In genomic region chr6:45522486-45522885, GRCh38 we compare ENCODE assay signal across 25 cellular contexts.
"Had no signal": no experiment of that assay in that cellular context is flagged by ENCODE, and none has a peak within 500 bp of the region (broad histone marks: within the 10 kb centered on the region; RNA-seq: fewer than 3 reads in every experiment).

No MANE protein-coding gene starts in this region.

- FAIRE-seq: pancreas had no signal

- H3K9me3 ChIP-seq: heart left ventricle, neutrophil, pancreas, stomach, testis, uterus had no signal

- H3K27ac Mint-ChIP-seq: activated B cell treated with CpG ODN at 0.5 μM for 24 hours; activated CD4-positive, alpha-beta T cell treated with anti-CD3 and anti-CD28 coated beads for 36 hours; activated naive CD4-positive, alpha-beta T cell treated with anti-CD3 and anti-CD28 coated beads, Interleukin-2, amount 10 ng/mL, durations not matched to agents 7 days and 5 days; natural killer cell treated with Interleukin-12 subunit alpha and Interleukin-12 subunit beta and Interleukin-15 and Interleukin-18, amount 100 ng/mL, for 72 hours had no signal

- H3K4me3 Mint-ChIP-seq: activated B cell treated with CpG ODN at 0.5 μM for 24 hours; activated CD4-positive, alpha-beta T cell treated with anti-CD3 and anti-CD28 coated beads for 36 hours; activated naive CD4-positive, alpha-beta T cell treated with anti-CD3 and anti-CD28 coated beads, Interleukin-2, amount 10 ng/mL, durations not matched to agents 7 days and 5 days; activated T-cell treated with anti-CD3 and anti-CD28 coated beads, Interleukin-2, amount 50 U/mL, for 4 hours; natural killer cell treated with Interleukin-12 subunit alpha and Interleukin-12 subunit beta and Interleukin-15 and Interleukin-18, amount 100 ng/mL, for 72 hours had no signal

- H3K27me3 Mint-ChIP-seq: activated B cell treated with CpG ODN at 0.5 μM for 24 hours; activated CD4-positive, alpha-beta T cell treated with anti-CD3 and anti-CD28 coated beads for 36 hours; activated naive CD4-positive, alpha-beta T cell treated with anti-CD3 and anti-CD28 coated beads, Interleukin-2, amount 10 ng/mL, durations not matched to agents 7 days and 5 days; natural killer cell treated with Interleukin-12 subunit alpha and Interleukin-12 subunit beta and Interleukin-15 and Interleukin-18, amount 100 ng/mL, for 72 hours had no signal

- H3K9me3 Mint-ChIP-seq: activated B cell treated with CpG ODN at 0.5 μM for 24 hours; activated naive CD4-positive, alpha-beta T cell treated with anti-CD3 and anti-CD28 coated beads, Interleukin-2, amount 10 ng/mL, durations not matched to agents 7 days and 5 days; natural killer cell treated with Interleukin-12 subunit alpha and Interleukin-12 subunit beta and Interleukin-15 and Interleukin-18, amount 100 ng/mL, for 72 hours had no signal

- H3K4me3 ChIP-seq: cardiac muscle cell, heart left ventricle, lung, pancreas, stomach, testis, uterus had no signal

- H3K27me3 ChIP-seq: cardiac muscle cell, heart left ventricle, neutrophil, pancreas, stomach, testis, uterus had no signal

- H3K36me3 ChIP-seq: cardiac muscle cell, heart left ventricle, pancreas, stomach, uterus had no signal

- H3K36me3 Mint-ChIP-seq: activated naive CD4-positive, alpha-beta T cell treated with anti-CD3 and anti-CD28 coated beads, Interleukin-2, amount 10 ng/mL, durations not matched to agents 7 days and 5 days; natural killer cell treated with Interleukin-12 subunit alpha and Interleukin-12 subunit beta and Interleukin-15 and Interleukin-18, amount 100 ng/mL, for 72 hours had no signal

- H3K4me1 ChIP-seq: heart left ventricle, pancreas, testis, uterus had no signal

- ATAC-seq: activated CD4-positive, alpha-beta T cell treated with anti-CD3 and anti-CD28 coated beads for 36 hours; activated T-cell treated with anti-CD3 and anti-CD28 coated beads, Interleukin-2, amount 50 U/mL, for 4 hours; heart left ventricle; left lobe of liver; natural killer cell treated with Interleukin-12 subunit alpha and Interleukin-12 subunit beta and Interleukin-15 and Interleukin-18, amount 100 ng/mL, for 72 hours; pancreas; right cardiac atrium had no signal

- H3K27ac ChIP-seq: cardiac muscle cell, epithelial cell of prostate, heart left ventricle, neutrophil, pancreas, stomach, testis, uterus had no signal

- DNase-seq: activated B cell treated with CpG ODN at 0.5 μM for 24 hours; activated CD4-positive, alpha-beta T cell treated with anti-CD3 and anti-CD28 coated beads for 36 hours; activated CD4-positive, alpha-beta T cell treated with anti-CD3 and anti-CD28 coated beads, Interleukin-2, amount 50 U/mL, for 4 hours; activated CD8-positive, alpha-beta memory T cell treated with anti-CD3 and anti-CD28 coated beads for 24 hours; activated CD8-positive, alpha-beta memory T cell treated with anti-CD3 and anti-CD28 coated beads, Interleukin-2, amount 50 U/mL, for 4 hours; activated effector memory CD4-positive, alpha-beta T cell treated with Interleukin-2 at 50 U/mL for 16 hours; activated naive CD4-positive, alpha-beta T cell treated with anti-CD3 and anti-CD28 coated beads, Interleukin-2, amount 10 ng/mL, durations not matched to agents 7 days and 5 days; activated T-cell treated with anti-CD3 and anti-CD28 coated beads, Interleukin-2, amount 50 U/mL, for 4 hours; cortex of kidney; heart left ventricle; midbrain; pancreas; right cardiac atrium; stimulated activated CD4-positive, alpha-beta T cell treated with anti-CD3 and anti-CD28 coated beads, Interleukin-1b, Interleukin-23, amount 100 ng/mL, for 48 hours; stomach; T-helper 9 cell; testis; trophoblast cell; uterus had no signal
